In genomic region chr18:3356614-3357013, GRCh38 we compare ENCODE assay signal across 18 cellular contexts.
"Had no signal": no experiment of that assay in that cellular context is flagged by ENCODE, and none has a peak within 500 bp of the region (broad histone marks: within the 10 kb centered on the region; RNA-seq: fewer than 3 reads in every experiment).

No MANE protein-coding gene starts in this region.

- H3K27me3 Mint-ChIP-seq: activated naive CD4-positive, alpha-beta T cell treated with anti-CD3 and anti-CD28 coated beads, Interleukin-2, amount 50 U/mL, for 24 hours; T-cell had no signal

- H3K9me3 Mint-ChIP-seq: activated naive CD4-positive, alpha-beta T cell treated with anti-CD3 and anti-CD28 coated beads, Interleukin-2, amount 50 U/mL, for 24 hours; T-cell had no signal

- ATAC-seq: activated CD8-positive, alpha-beta memory T cell treated with anti-CD3 and anti-CD28 coated beads, Interleukin-2, amount 10 ng/mL, durations not matched to agents 7 days and 5 days; Panc1; Right ventricle myocardium inferior had no signal

- H3K4me1 Mint-ChIP-seq: activated naive CD4-positive, alpha-beta T cell treated with anti-CD3 and anti-CD28 coated beads, Interleukin-2, amount 50 U/mL, for 24 hours had no signal

- H3K4me3 Mint-ChIP-seq: activated CD8-positive, alpha-beta memory T cell treated with anti-CD3 and anti-CD28 coated beads, Interleukin-2, amount 10 ng/mL, durations not matched to agents 7 days and 5 days; activated naive CD4-positive, alpha-beta T cell treated with anti-CD3 and anti-CD28 coated beads, Interleukin-2, amount 50 U/mL, for 24 hours; T-cell had no signal

- H3K27ac Mint-ChIP-seq: activated CD8-positive, alpha-beta memory T cell treated with anti-CD3 and anti-CD28 coated beads, Interleukin-2, amount 10 ng/mL, durations not matched to agents 7 days and 5 days; activated naive CD4-positive, alpha-beta T cell treated with anti-CD3 and anti-CD28 coated beads, Interleukin-2, amount 50 U/mL, for 24 hours; T-cell had no signal

- DNase-seq: activated CD8-positive, alpha-beta memory T cell treated with anti-CD3 and anti-CD28 coated beads, Interleukin-2, amount 10 ng/mL, durations not matched to agents 7 days and 5 days; brain microvascular endothelial cell; cerebellar nuclear complex; MM.1S; NCI-H1105; NCI-H1436; NCI-H1694 treated with DMSO at 0.1 percent for 48 hours; NCI-H2029 treated with DMSO at 0.1 percent for 48 hours; NCI-H345; NCI-H510A; NCI-H526 treated with DMSO at 0.1 percent for 48 hours; NCI-H82; RPMI8226; T-cell; WERI-Rb-1 had no signal

- H3K36me3 Mint-ChIP-seq: activated CD8-positive, alpha-beta memory T cell treated with anti-CD3 and anti-CD28 coated beads, Interleukin-2, amount 10 ng/mL, durations not matched to agents 7 days and 5 days; activated naive CD4-positive, alpha-beta T cell treated with anti-CD3 and anti-CD28 coated beads, Interleukin-2, amount 50 U/mL, for 24 hours; T-cell had no signal
